ENCODE assay signal across 8 cellular contexts in genomic region chr18:76495435-76496199, GRCh38. TPM values are rescaled to one million over a fixed set of nuclear protein-coding genes. Genes with fewer than 3 reads are reported as not detected.
DNase-seq lines count a peak whose midpoint lies in the region; ATAC-seq and TF ChIP-seq lines count a peak whose summit lies in the region.

No MANE protein-coding gene starts in this region.

- H3K27ac ChIP-seq in colonic mucosa (peak overlapping the region; percentile 74), right lobe of liver (peak overlapping the region; percentile 54 to 78 (median 71)), stomach (peak overlapping the region; percentile 54 to 90 (median 86))

- peak overlapping the region; percentile 59 for H3K4me3 ChIP-seq in colonic mucosa
- H3K4me3 ChIP-seq in right lobe of liver: peak overlapping the region; percentile 46 to 76 (median 57)
- H3K4me3 ChIP-seq in stomach: peak overlapping the region; percentile 72 to 83 (median 80)

- peak; percentile 11 for ATAC-seq in HG02759 (IDR thresholded peaks at IDR 0.05; ENCODE audit: unreplicated experiment)
- ATAC-seq in right lobe of liver: peak; percentile 9 to 36 (median 36)
- no peak for ATAC-seq in HG02623 (IDR thresholded peaks at IDR 0.05; ENCODE audit: unreplicated experiment)

- TF ChIP-seq EP300 in stomach (IDR thresholded peaks at IDR 0.05): no peak

- no peaks in the 10 kb centered on the region for H3K9me3 ChIP-seq in colonic mucosa
- no peaks in the 10 kb centered on the region for H3K9me3 ChIP-seq in right lobe of liver
- H3K9me3 ChIP-seq in stomach: no peaks in the 10 kb centered on the region

- 0% methylated on average over 8 of the region's 44 CpGs for WGBS in right lobe of liver (ENCODE audit: insufficient coverage, low coverage, low lambda C conversion rate, missing lambda C conversion rate)
- WGBS in stomach, 5 donors: 1 to 2% (median 1%) methylated on average over 29 to 44 of the region's 44 CpGs

- H3K4me1 ChIP-seq in colonic mucosa (no peaks in the 10 kb centered on the region), right lobe of liver (no peaks in the 10 kb centered on the region), stomach (peaks cover 0 to 37% (median 31%) of the 10 kb centered on the region in 4 donors)

- no peaks in the 10 kb centered on the region for H3K36me3 ChIP-seq in colonic mucosa
- no peaks in the 10 kb centered on the region for H3K36me3 ChIP-seq in right lobe of liver
- no peaks in the 10 kb centered on the region for H3K36me3 ChIP-seq in stomach

- DNase-seq in ELR (ENCODE audit: low read depth) (peak; percentile 77), RPMI7951 (ENCODE audit: low read depth) (peak; percentile 48), colonic mucosa (peak; percentile 55), right lobe of liver (peak in 1 of 3 donors; percentile 56), stomach (no peak), NCI-H1694 (lab: John Stamatoyannopoulos, UW) (no peak)

- TF ChIP-seq POLR2A in right lobe of liver (IDR thresholded peaks at IDR 0.05) (peak; percentile 79), stomach (IDR thresholded peaks at IDR 0.05) (no peak)

- intact Hi-C loops in colonic mucosa (cut with DNase I) (no loop called here), right lobe of liver (cut with DNase I) (no loop called here), stomach (cut with DNase I; ENCODE audit: low total_unique reads) (no loop called here)

- TF ChIP-seq CTCF in colonic mucosa (IDR thresholded peaks at IDR 0.05) (no peak), right lobe of liver (IDR thresholded peaks at IDR 0.05) (no peak), stomach (IDR thresholded peaks at IDR 0.05) (no peak)

- H3K27me3 ChIP-seq in colonic mucosa: no peaks in the 10 kb centered on the region
- no peaks in the 10 kb centered on the region for H3K27me3 ChIP-seq in right lobe of liver
- H3K27me3 ChIP-seq in stomach: peaks cover 0 to 7% (median 0%) of the 10 kb centered on the region in 3 donors

- H3K9ac ChIP-seq in colonic mucosa (ENCODE audit: low read depth in 2 of 2, low read length in 2 of 2): peak overlapping the region; percentile 86 to 96

RNA-seq across cellular contexts. Expression of gene ZNF516, which starts 0.6 kb away (rescaled TPM):
- total RNA-seq in RPMI7951 (2014; rRNA removed; shearing (Covaris generic)): 4.1 and 4.9 TPM in 2 replicates
- total RNA-seq in colonic mucosa (10 to 100 TPM; 15.2 to 21.3 TPM), right lobe of liver (10 to 100 TPM; 10.2 to 16.0 (median 13.7) TPM), stomach (10 to 100 TPM; 12.8 to 25.9 (median 17.0) TPM)
- 1 to 10 TPM; 2.3 to 6.9 (median 3.2) TPM for polyA plus RNA-seq in stomach

Comparison
In these comparisons a context has a peak if more than half of its experiments do, and no peak if none do; other contexts are left out.
1. DNase-seq: peak in ELR (single experiment), RPMI7951 (single experiment) and colonic mucosa (single experiment); none in stomach (single experiment) and NCI-H1694 (single experiment).
2. Peak in every context shown above with its lines, with median percentiles within 50 percentile points of each other: H3K27ac ChIP-seq and H3K4me3 ChIP-seq.